ENCODE assay signal across 8 cellular contexts in the genomic region with DNA sequence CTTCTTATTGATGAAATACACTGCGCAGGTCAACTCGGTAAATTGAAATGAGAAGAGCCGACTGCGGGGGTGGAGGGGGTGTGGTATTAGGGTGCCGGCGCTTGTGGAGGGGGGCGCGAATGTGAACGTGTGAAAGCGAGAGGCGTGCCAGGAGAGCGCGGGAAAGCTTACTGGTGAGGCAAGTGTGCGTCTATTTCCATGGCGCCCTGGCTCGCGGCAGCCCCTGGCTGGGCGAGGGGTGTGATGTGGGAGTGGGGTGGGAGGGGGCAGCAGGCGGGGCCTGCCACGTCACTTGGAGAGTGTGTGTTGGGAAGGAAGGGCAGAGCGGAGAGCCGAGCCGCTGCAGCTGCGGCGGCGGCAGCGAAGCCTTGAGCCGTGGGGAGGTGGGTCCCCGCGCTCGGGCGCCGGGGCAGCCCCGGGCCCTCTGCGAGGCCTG.
DNase-seq lines count a peak whose midpoint lies in the region; ATAC-seq lines count a peak whose summit lies in the region.

No MANE protein-coding gene starts in this region.

- H3K27me3 Mint-ChIP-seq in naive thymus-derived CD4-positive, alpha-beta T cell: peaks cover 17 to 60% (median 48%) of the 10 kb centered on the region in 5 donors

- CTCF ChIA-PET in naive thymus-derived CD4-positive, alpha-beta T cell (lab: Charles Lee): no interaction called here

- POLR2A ChIA-PET in naive thymus-derived CD4-positive, alpha-beta T cell (lab: Charles Lee): no interaction called here

- H3K27ac Mint-ChIP-seq in naive thymus-derived CD4-positive, alpha-beta T cell: no peak overlapping the region

- H3K4me3 ChIP-seq in BLaER1: peak overlapping the region; percentile 73
- H3K4me3 ChIP-seq in naive thymus-derived CD4-positive, alpha-beta T cell (ENCODE audit: low read length): no peak overlapping the region

- H3K36me3 Mint-ChIP-seq in naive thymus-derived CD4-positive, alpha-beta T cell: peaks cover 0 to 46% (median 5%) of the 10 kb centered on the region in 5 donors

- peak overlapping the region; percentile 59; the same call in 1 of the 2 replicates for H3K27ac ChIP-seq in BLaER1
- no peak overlapping the region for H3K27ac ChIP-seq in naive thymus-derived CD4-positive, alpha-beta T cell (ENCODE audit: low read depth, low read length)

- H3K9ac ChIP-seq in BLaER1: peak overlapping the region; percentile 74

- ATAC-seq in naive thymus-derived CD4-positive, alpha-beta T cell: peak; percentile 20
- ATAC-seq in GM19035 (IDR thresholded peaks at IDR 0.05; ENCODE audit: unreplicated experiment) (no peak), GM21423 (IDR thresholded peaks at IDR 0.05; ENCODE audit: unreplicated experiment) (no peak)

- peaks cover 0 to 3% (median 0%) of the 10 kb centered on the region in 11 donors for H3K9me3 Mint-ChIP-seq in naive thymus-derived CD4-positive, alpha-beta T cell

- H3K4me1 ChIP-seq in BLaER1: peaks cover 65% of the 10 kb centered on the region
- peaks cover 12 to 31% of the 10 kb centered on the region in 2 donors for H3K4me1 ChIP-seq in naive thymus-derived CD4-positive, alpha-beta T cell (ENCODE audit: control insufficient read depth in 2 of 2, insufficient read depth in 2 of 2, low read length in 2 of 2)

- H3K4me2 ChIP-seq in BLaER1: peak overlapping the region; percentile 88

- intact Hi-C loops in naive thymus-derived CD4-positive, alpha-beta T cell (cut with micrococcal nuclease): no loop called here

- DNase-seq in NCI-H1417 (lab: John Stamatoyannopoulos, UW) (peak; percentile 61 to 96 (median 95)), ecto neural progenitor cell (ENCODE audit: low spot score) (peak; percentile 87), HUDEP-2 (lab: John Stamatoyannopoulos, UW; ENCODE audit: unreplicated experiment in 76 of 76) (no peak), T1000 (lab: John Stamatoyannopoulos, UW) (no peak)
- no peak for DNase-seq in naive thymus-derived CD4-positive, alpha-beta T cell

- H4K20me1 ChIP-seq in BLaER1: peaks cover 29% of the 10 kb centered on the region

- H3K27me3 ChIP-seq in BLaER1: peaks cover 52% of the 10 kb centered on the region
- no peaks in the 10 kb centered on the region for H3K27me3 ChIP-seq in naive thymus-derived CD4-positive, alpha-beta T cell (ENCODE audit: control insufficient read depth in 2 of 2, insufficient read depth in 2 of 2, low read length in 2 of 2)

- peaks cover 23% of the 10 kb centered on the region for H3K36me3 ChIP-seq in BLaER1
- H3K36me3 ChIP-seq in naive thymus-derived CD4-positive, alpha-beta T cell (ENCODE audit: control insufficient read depth in 2 of 3, insufficient read depth in 3 of 3, low read length in 3 of 3): no peaks in the 10 kb centered on the region

- H3K4me1 Mint-ChIP-seq in naive thymus-derived CD4-positive, alpha-beta T cell: peaks cover 20 to 49% (median 36%) of the 10 kb centered on the region in 7 donors

- peaks cover 14% of the 10 kb centered on the region for H3K9me3 ChIP-seq in BLaER1
- H3K9me3 ChIP-seq in naive thymus-derived CD4-positive, alpha-beta T cell (ENCODE audit: control insufficient read depth in 2 of 3, low read length in 3 of 3): no peaks in the 10 kb centered on the region

- H3K4me3 Mint-ChIP-seq in naive thymus-derived CD4-positive, alpha-beta T cell: peak overlapping the region in 8 of 10 donors; percentile 5 to 76 (median 50)

Comparison
In these comparisons a context has a peak if more than half of its experiments do, and no peak if none do; other contexts are left out.
1. DNase-seq: peak in NCI-H1417 (3 of 3) and ecto neural progenitor cell (single experiment); none in naive thymus-derived CD4-positive, alpha-beta T cell (0 of 9), HUDEP-2 (0 of 76) and T1000 (single experiment).